In genomic region chr14:104393898-104394605, GRCh38 we compare ENCODE assay signal across 8 cellular contexts.
DNase-seq lines count a peak whose midpoint lies in the region; ATAC-seq and TF ChIP-seq lines count a peak whose summit lies in the region.

No MANE protein-coding gene starts in this region.

- H3K27ac Mint-ChIP-seq in activated naive CD4-positive, alpha-beta T cell treated with anti-CD3 and anti-CD28 coated beads, Interleukin-2, amount 10 ng/mL, durations not matched to agents 7 days and 5 days: peak overlapping the region; percentile 96

- H4K20me1 ChIP-seq in BLaER1: no peaks in the 10 kb centered on the region
- no peaks in the 10 kb centered on the region for H4K20me1 ChIP-seq in osteoblast (ENCODE audit: insufficient read depth, low read length)

- peaks cover 19% of the 10 kb centered on the region for H3K9me3 Mint-ChIP-seq in activated naive CD4-positive, alpha-beta T cell treated with anti-CD3 and anti-CD28 coated beads, Interleukin-2, amount 10 ng/mL, durations not matched to agents 7 days and 5 days

- H3K4me3 ChIP-seq in BLaER1 (peak overlapping the region; percentile 40), osteoblast (ENCODE audit: insufficient read depth, low read length) (no peak overlapping the region)

- H3K4me2 ChIP-seq in BLaER1: peak overlapping the region; percentile 97
- H3K4me2 ChIP-seq in osteoblast (ENCODE audit: insufficient read depth, low read length): no peak overlapping the region

- H3K9me3 ChIP-seq in BLaER1 (peaks cover 21% of the 10 kb centered on the region), osteoblast (ENCODE audit: low read depth, low read length) (no peaks in the 10 kb centered on the region)

- H3K36me3 ChIP-seq in BLaER1 (no peaks in the 10 kb centered on the region; the same call in 1 of the 2 replicates), osteoblast (ENCODE audit: insufficient read depth, low read length) (no peaks in the 10 kb centered on the region)

- TF ChIP-seq CTCF in osteoblast (IDR thresholded peaks at IDR 0.05; ENCODE audit: extremely low read depth, low read depth, low read length) (no peak), GM10266 (IDR thresholded peaks at IDR 0.05; ENCODE audit: control insufficient read depth, insufficient read depth, low read depth, missing control alignments) (no peak)

- no peaks in the 10 kb centered on the region for H3K27me3 Mint-ChIP-seq in activated naive CD4-positive, alpha-beta T cell treated with anti-CD3 and anti-CD28 coated beads, Interleukin-2, amount 10 ng/mL, durations not matched to agents 7 days and 5 days

- no peaks in the 10 kb centered on the region for H3K27me3 ChIP-seq in BLaER1
- H3K27me3 ChIP-seq in osteoblast (ENCODE audit: insufficient read depth, low read length): no peaks in the 10 kb centered on the region

- peaks cover 21% of the 10 kb centered on the region for H3K36me3 Mint-ChIP-seq in activated naive CD4-positive, alpha-beta T cell treated with anti-CD3 and anti-CD28 coated beads, Interleukin-2, amount 10 ng/mL, durations not matched to agents 7 days and 5 days

- H3K9ac ChIP-seq in BLaER1: peak overlapping the region; percentile 75

- peak overlapping the region; percentile 69 for H3K4me3 Mint-ChIP-seq in activated naive CD4-positive, alpha-beta T cell treated with anti-CD3 and anti-CD28 coated beads, Interleukin-2, amount 10 ng/mL, durations not matched to agents 7 days and 5 days

- no peak overlapping the region for H2AFZ ChIP-seq in osteoblast (ENCODE audit: low read length)

- H3K4me1 Mint-ChIP-seq in activated naive CD4-positive, alpha-beta T cell treated with anti-CD3 and anti-CD28 coated beads, Interleukin-2, amount 10 ng/mL, durations not matched to agents 7 days and 5 days: peaks cover 69% of the 10 kb centered on the region

- H3K79me2 ChIP-seq in osteoblast (ENCODE audit: insufficient read depth, low read length): no peaks in the 10 kb centered on the region

- peak overlapping the region; percentile 93 for H3K27ac ChIP-seq in BLaER1
- no peak overlapping the region for H3K27ac ChIP-seq in osteoblast (ENCODE audit: low read depth, low read length)

- CTCF ChIA-PET in activated naive CD4-positive, alpha-beta T cell treated with anti-CD3 and anti-CD28 coated beads, Interleukin-2, amount 10 ng/mL, durations not matched to agents 7 days and 5 days (lab: Charles Lee): no interaction called here

- peaks cover 82% of the 10 kb centered on the region for H3K4me1 ChIP-seq in BLaER1
- no peaks in the 10 kb centered on the region for H3K4me1 ChIP-seq in osteoblast (ENCODE audit: insufficient read depth, low read length)

- no peak for ATAC-seq in SK-N-SH treated with all-trans-retinoic acid at 6 μM for 48 hours
- ATAC-seq in GM18858 (IDR thresholded peaks at IDR 0.05; ENCODE audit: unreplicated experiment): no peak
- ATAC-seq in GM18867 (IDR thresholded peaks at IDR 0.05; ENCODE audit: unreplicated experiment): no peak

- DNase-seq in activated naive CD4-positive, alpha-beta T cell treated with anti-CD3 and anti-CD28 coated beads, Interleukin-2, amount 10 ng/mL, durations not matched to agents 7 days and 5 days: peak; percentile 89
- DNase-seq in osteoblast (ENCODE audit: insufficient read length, low spot score, missing footprints) (peak; percentile 76), SKM-1 (lab: John Stamatoyannopoulos, UW; ENCODE audit: unreplicated experiment) (no peak), GM10266 (ENCODE audit: extremely low spot score) (no peak)

TF ChIP-seq in SK-N-SH treated with all-trans-retinoic acid at 6 μM for 48 hours, 23 proteins besides CTCF, POLR2A, EP300 and RAD21:
- TF ChIP-seq OSR1 (CRISPR knock-in tag; IDR thresholded peaks at IDR 0.05): no peak
- TF ChIP-seq SNAI2 (CRISPR knock-in tag; IDR thresholded peaks at IDR 0.05): no peak
- TF ChIP-seq RARB (CRISPR knock-in tag; IDR thresholded peaks at IDR 0.05): no peak
- no peak for TF ChIP-seq CSDC2 (CRISPR knock-in tag; IDR thresholded peaks at IDR 0.05)
- peak; percentile 27; the same call in 1 of the 2 replicates for TF ChIP-seq TCF4 (CRISPR knock-in tag; IDR thresholded peaks at IDR 0.05; ENCODE audit: borderline replicate concordance)
- TF ChIP-seq CSRNP3 (CRISPR knock-in tag; IDR thresholded peaks at IDR 0.05): no peak

Comparison
In these comparisons a context has a peak if more than half of its experiments do, and no peak if none do; other contexts are left out.
1. DNase-seq: peak in activated naive CD4-positive, alpha-beta T cell treated with anti-CD3 and anti-CD28 coated beads, Interleukin-2, amount 10 ng/mL, durations not matched to agents 7 days and 5 days (single experiment) and osteoblast (single experiment); none in SKM-1 (single experiment) and GM10266 (single experiment).